In genomic region chr17:56744721-56745120, GRCh38 we compare ENCODE assay signal across 17 cellular contexts.
"Had no signal": no experiment of that assay in that cellular context is flagged by ENCODE, and none has a peak within 500 bp of the region (broad histone marks: within the 10 kb centered on the region; RNA-seq: fewer than 3 reads in every experiment).

No MANE protein-coding gene starts in this region.

- H3K9me3 ChIP-seq: esophagus squamous epithelium, testis had no signal

- H3K27ac ChIP-seq: esophagus squamous epithelium, foreskin keratinocyte, stomach, testis, upper lobe of left lung had no signal

- ATAC-seq: activated T-helper 17 cell treated with anti-CD3 and anti-CD28 coated beads, Interleukin-2, amount 50 U/mL, for 72 hours; foreskin keratinocyte; sciatic nerve had no signal

- H3K36me3 ChIP-seq: esophagus squamous epithelium, stomach, upper lobe of left lung had no signal

- H3K4me3 ChIP-seq: esophagus squamous epithelium, lung, stomach, testis, upper lobe of left lung had no signal

- H3K27me3 ChIP-seq: testis, upper lobe of left lung had no signal

- DNase-seq: activated CD4-positive, alpha-beta T cell treated with anti-CD3 and anti-CD28 coated beads, Interleukin-2, amount 50 U/mL, for 4 hours; activated CD4-positive, CD25-positive, alpha-beta regulatory T cell treated with anti-CD3 and anti-CD28 coated beads, Interleukin-2, amount 50 U/mL, for 72 hours; activated naive CD4-positive, alpha-beta T cell treated with Interleukin-2 at 50 U/mL for 16 hours; anterior cingulate cortex; cortex of kidney; effector CD8-positive, alpha-beta T cell; esophagus squamous epithelium; foreskin keratinocyte; head of caudate nucleus; midbrain; stimulated activated CD4-positive, alpha-beta T cell treated with anti-CD3 and anti-CD28 coated beads, Interleukin-2, amount 100 ng/mL, for 24 hours; stomach; testis; upper lobe of left lung had no signal

- H3K4me1 ChIP-seq: esophagus squamous epithelium, foreskin keratinocyte, stomach, testis, upper lobe of left lung had no signal
